Comparison of ENCODE assay signal across 34 cellular contexts in the genomic region with DNA sequence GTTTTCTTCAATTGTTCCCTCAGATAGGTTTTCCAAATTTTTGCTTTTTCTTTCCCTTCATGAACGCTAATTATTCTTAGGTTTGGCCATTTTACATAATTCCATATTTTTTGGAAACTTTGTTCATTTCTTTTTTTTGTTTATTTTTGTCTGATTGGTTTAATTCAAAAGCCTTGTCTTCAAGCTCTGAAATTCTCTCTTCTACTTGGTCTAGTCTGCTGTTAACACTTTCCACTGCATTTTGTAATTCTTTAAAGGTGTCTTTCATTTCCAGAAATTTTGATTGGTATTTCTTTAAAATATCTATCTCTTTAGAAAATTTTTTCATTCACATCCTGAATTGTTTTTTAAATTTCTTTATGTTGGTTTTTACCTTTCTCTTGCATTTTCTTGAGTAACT.
"Had no signal": no experiment of that assay in that cellular context is flagged by ENCODE, and none has a peak within 500 bp of the region (broad histone marks: within the 10 kb centered on the region; RNA-seq: fewer than 3 reads in every experiment).

No MANE protein-coding gene starts in this region.

- H3K9me3 ChIP-seq: adrenal gland, body of pancreas, breast epithelium had no signal

- H3K27ac ChIP-seq: adrenal gland, body of pancreas, brain microvascular endothelial cell, breast epithelium, VCaP had no signal

- H3K36me3 ChIP-seq: adrenal gland, brain microvascular endothelial cell, breast epithelium had no signal

- ATAC-seq: activated CD8-positive, alpha-beta T cell treated with anti-CD3 and anti-CD28 coated beads for 36 hours; activated naive CD4-positive, alpha-beta T cell treated with anti-CD3 and anti-CD28 coated beads, Interleukin-2, amount 50 U/mL, for 72 hours; activated T-cell treated with anti-CD3 and anti-CD28 coated beads, Interleukin-2, amount 50 U/mL, for 4 hours; activated T-cell treated with anti-CD3 and anti-CD28 coated beads, Interleukin-2, amount 50 U/mL, for 72 hours; activated T-helper 17 cell treated with anti-CD3 and anti-CD28 coated beads, Interleukin-2, amount 50 U/mL, for 72 hours; body of pancreas had no signal

- FAIRE-seq: astrocyte, TTC549 had no signal

- H3K27me3 ChIP-seq: adrenal gland, body of pancreas, brain microvascular endothelial cell, breast epithelium had no signal

- H3K4me3 ChIP-seq: adrenal gland, body of pancreas, breast epithelium had no signal

- DNase-seq: activated B cell treated with CpG ODN at 0.5 μM for 24 hours; activated CD4-positive, alpha-beta memory T cell treated with anti-CD3 and anti-CD28 coated beads for 36 hours; activated CD4-positive, alpha-beta T cell treated with anti-CD3 and anti-CD28 coated beads for 4 hours; activated CD4-positive, alpha-beta T cell treated with anti-CD3 and anti-CD28 coated beads, Interleukin-2, amount 10 ng/mL, durations not matched to agents 24 days and 14 days; activated CD4-positive, alpha-beta T cell treated with anti-CD3 and anti-CD28 coated beads, Interleukin-2, amount 50 U/mL, for 1 hour; activated CD4-positive, alpha-beta T cell treated with anti-CD3 and anti-CD28 coated beads, Interleukin-2, amount 50 U/mL, for 4 hours; activated CD4-positive, CD25-positive, alpha-beta regulatory T cell treated with anti-CD3 and anti-CD28 coated beads, Interleukin-2, amount 50 U/mL, for 72 hours; activated CD8-positive, alpha-beta memory T cell treated with anti-CD3 and anti-CD28 coated beads, Interleukin-2, amount 50 U/mL, for 4 hours; activated CD8-positive, alpha-beta T cell treated with anti-CD3 and anti-CD28 coated beads for 36 hours; activated effector memory CD4-positive, alpha-beta T cell treated with anti-CD3 and anti-CD28 coated beads, Interleukin-2, amount 50 U/mL, for 16 hours; activated gamma-delta T cell treated with Interleukin-2 at 50 U/mL for 16 hours; activated naive CD4-positive, alpha-beta T cell; activated naive CD4-positive, alpha-beta T cell treated with anti-CD3 and anti-CD28 coated beads for 36 hours; activated naive CD4-positive, alpha-beta T cell treated with anti-CD3 and anti-CD28 coated beads, Interleukin-2, amount 50 U/mL, for 16 hours; activated naive CD8-positive, alpha-beta T cell treated with anti-CD3 and anti-CD28 coated beads for 36 hours; activated T-cell treated with anti-CD3 and anti-CD28 coated beads for 4 hours; activated T-cell treated with anti-CD3 and anti-CD28 coated beads, Interleukin-2, amount 50 U/mL, for 1 hour; activated T-cell treated with anti-CD3 and anti-CD28 coated beads, Interleukin-2, amount 50 U/mL, for 4 hours; activated T-cell treated with anti-CD3 and anti-CD28 coated beads, Interleukin-2, amount 50 U/mL, for 72 hours; adrenal gland; amniotic stem cell; aorta; body of pancreas; brain microvascular endothelial cell; central memory CD4-positive, alpha-beta T cell; T-helper 1 cell; T-helper 2 cell; T-helper 9 cell had no signal
